In the genomic region with DNA sequence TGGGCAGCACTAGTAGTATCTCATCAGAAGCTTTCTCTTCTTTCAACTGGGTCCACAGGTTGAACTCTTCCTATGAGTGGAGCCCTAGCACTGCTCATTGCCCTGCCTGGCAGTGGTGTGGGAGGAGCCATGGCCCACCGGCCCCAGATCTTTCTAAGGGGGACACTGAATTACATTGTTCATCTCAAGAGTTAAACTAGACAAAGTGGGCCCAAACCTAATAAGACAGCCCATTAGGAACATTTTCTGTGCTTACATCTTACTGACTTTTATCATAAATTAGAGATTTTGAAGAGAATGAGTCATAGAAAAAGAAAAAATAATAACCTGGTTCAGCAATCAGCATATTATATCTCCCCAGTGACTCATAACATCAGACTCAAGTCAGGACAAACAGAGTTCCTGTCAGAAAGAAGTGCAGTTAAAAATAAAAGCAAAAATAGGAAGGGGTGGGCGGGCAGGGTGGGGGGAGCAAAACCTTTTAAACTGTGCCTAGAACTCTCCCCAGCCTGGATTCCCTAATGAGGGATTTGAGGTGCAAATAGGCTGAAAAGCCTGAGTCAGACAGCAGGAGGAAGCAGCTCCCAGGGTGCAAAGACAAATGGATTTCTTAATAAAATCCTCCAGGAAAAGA, we compare ENCODE assay signal across 8 cellular contexts.
DNase-seq lines count a peak whose midpoint lies in the region; ATAC-seq and TF ChIP-seq lines count a peak whose summit lies in the region.

No MANE protein-coding gene starts in this region.

- H3K36me3 Mint-ChIP-seq in nephron progenitor cell (ENCODE audit: low read depth): no peaks in the 10 kb centered on the region

- no peaks in the 10 kb centered on the region for H3K27me3 ChIP-seq in RWPE2 (ENCODE audit: insufficient read depth, poor library complexity, severe bottlenecking)

- H3K9me3 Mint-ChIP-seq in nephron progenitor cell: peaks cover 13% of the 10 kb centered on the region

- TF ChIP-seq CTCF in RWPE2 (IDR thresholded peaks at IDR 0.05; ENCODE audit: poor library complexity, severe bottlenecking) (peak; percentile 33), choroid plexus epithelial cell (conservative IDR thresholded peaks at IDR 0.05; ENCODE audit: low read depth, low read length) (peak; percentile 29), nephron progenitor cell (IDR thresholded peaks at IDR 0.05) (no peak)

- no peak overlapping the region for H3K4me3 Mint-ChIP-seq in nephron progenitor cell

- peaks cover 14% of the 10 kb centered on the region for H3K4me1 ChIP-seq in RWPE2 (ENCODE audit: insufficient read depth, poor library complexity, severe bottlenecking)

- peak overlapping the region; percentile 45 for H3K27ac ChIP-seq in RWPE2 (ENCODE audit: poor library complexity, severe bottlenecking)

- DNase-seq in activated T-cell treated with anti-CD3 and anti-CD28 coated beads for 24 hours (ENCODE audit: low read depth) (peak; percentile 27), activated T-cell treated with anti-CD3 and anti-CD28 coated beads for 4 hours (no peak), RWPE2 (ENCODE audit: low spot score) (no peak), choroid plexus epithelial cell (ENCODE audit: low read depth) (peak; percentile 76), skeletal muscle cell (ENCODE audit: low read depth) (peak; percentile 50), nephron progenitor cell (no peak)

- peaks cover 24% of the 10 kb centered on the region for H3K4me1 Mint-ChIP-seq in nephron progenitor cell

- no peaks in the 10 kb centered on the region for H3K9me3 ChIP-seq in RWPE2 (ENCODE audit: severe bottlenecking)

- H3K27me3 Mint-ChIP-seq in nephron progenitor cell (ENCODE audit: low read depth, poor library complexity): no peaks in the 10 kb centered on the region

- ATAC-seq in RWPE2 (ENCODE audit: low read depth): peak; percentile 92
- no peak for ATAC-seq in HG03175 (IDR thresholded peaks at IDR 0.05; ENCODE audit: unreplicated experiment)
- no peak for ATAC-seq in GM18498 (IDR thresholded peaks at IDR 0.05; ENCODE audit: unreplicated experiment)

- H3K27ac Mint-ChIP-seq in nephron progenitor cell: no peak overlapping the region

- H3K36me3 ChIP-seq in RWPE2 (ENCODE audit: low read depth): no peaks in the 10 kb centered on the region

- H3K4me3 ChIP-seq in RWPE2 (ENCODE audit: severe bottlenecking) (no peak overlapping the region), choroid plexus epithelial cell (ENCODE audit: low read depth, low read length) (no peak overlapping the region), skeletal muscle cell (ENCODE audit: low read depth, low read length) (no peak overlapping the region)

Comparison
In these comparisons a context has a peak if more than half of its experiments do, and no peak if none do; other contexts are left out.
1. DNase-seq: peak in activated T-cell treated with anti-CD3 and anti-CD28 coated beads for 24 hours (single experiment), choroid plexus epithelial cell (single experiment) and skeletal muscle cell (single experiment); none in activated T-cell treated with anti-CD3 and anti-CD28 coated beads for 4 hours (single experiment), RWPE2 (single experiment) and nephron progenitor cell (single experiment).